In genomic region chr3:26102376-26103110, GRCh38 we compare ENCODE assay signal across 26 cellular contexts.
"Had no signal": no experiment of that assay in that cellular context is flagged by ENCODE, and none has a peak within 500 bp of the region (broad histone marks: within the 10 kb centered on the region; RNA-seq: fewer than 3 reads in every experiment).

No MANE protein-coding gene starts in this region.

- H3K27ac Mint-ChIP-seq: activated B cell treated with CpG ODN at 0.5 μM for 24 hours; activated CD4-positive, alpha-beta T cell treated with anti-CD3 and anti-CD28 coated beads for 36 hours; activated naive CD8-positive, alpha-beta T cell; activated T-helper 2 cell treated with anti-CD3 and anti-CD28 coated beads, Interferon-gamma antibody, Interleukin-2, Interleukin-4, amounts not matched to agents 10 μg/mL and 5 μg/mL and 100 μg/mL, durations not matched to agents 14 hours and 24 hours and 36 hours; natural killer cell; stimulated activated naive B cell treated with anti-CD40 and anti-IgM and Interleukin-4, amounts not matched to agents 10 μg/mL and 1 μg/mL and 100 μg/mL, for 72 hours had no signal

- H3K36me3 ChIP-seq: adrenal gland, ascending aorta, left lung, pancreas, right lobe of liver, uterus had no signal

- H3K27ac ChIP-seq: adrenal gland, ascending aorta, left lung, pancreas, right lobe of liver, uterus had no signal

- H3K4me1 ChIP-seq: adrenal gland, left lung, pancreas, right lobe of liver, uterus had no signal

- H3K36me3 Mint-ChIP-seq: activated naive CD8-positive, alpha-beta T cell; natural killer cell; stimulated activated naive B cell treated with anti-CD40 and anti-IgM and Interleukin-4, amounts not matched to agents 10 μg/mL and 1 μg/mL and 100 μg/mL, for 72 hours had no signal

- H3K4me3 ChIP-seq: adrenal gland, ascending aorta, left lung, pancreas, right lobe of liver, uterus had no signal

- H3K4me3 Mint-ChIP-seq: activated B cell treated with CpG ODN at 0.5 μM for 24 hours; activated CD4-positive, alpha-beta T cell treated with anti-CD3 and anti-CD28 coated beads for 36 hours; activated naive CD8-positive, alpha-beta T cell; activated T-cell treated with anti-CD3 and anti-CD28 coated beads, Interleukin-2, amount 50 U/mL, for 4 hours; central memory CD8-positive, alpha-beta T cell; natural killer cell; stimulated activated naive B cell treated with anti-CD40 and anti-IgM and Interleukin-4, amounts not matched to agents 10 μg/mL and 1 μg/mL and 100 μg/mL, for 72 hours had no signal

- DNase-seq: activated B cell treated with CpG ODN at 0.5 μM for 24 hours; activated CD4-positive, alpha-beta T cell treated with anti-CD3 and anti-CD28 coated beads for 36 hours; activated CD4-positive, alpha-beta T cell treated with anti-CD3 and anti-CD28 coated beads, Interleukin-2, amount 50 U/mL, for 4 hours; activated CD8-positive, alpha-beta memory T cell treated with anti-CD3 and anti-CD28 coated beads, Interleukin-2, amount 50 U/mL, for 48 hours; activated naive CD4-positive, alpha-beta T cell; activated T-cell treated with anti-CD3 and anti-CD28 coated beads, Interleukin-2, amount 50 U/mL, for 4 hours; adrenal gland; effector memory CD4-positive, alpha-beta T cell; foreskin melanocyte; left lung; mammary epithelial cell; midbrain; natural killer cell; pancreas; right lobe of liver; small intestine; stimulated activated CD4-positive, alpha-beta T cell treated with anti-CD3 and anti-CD28 coated beads, Interleukin-15, amount 100 ng/mL, for 24 hours; stimulated activated naive B cell treated with anti-CD40 and anti-IgM and Interleukin-4, amounts not matched to agents 10 μg/mL and 1 μg/mL and 100 μg/mL, for 72 hours; T-helper 9 cell; trophoblast cell; uterus had no signal

- H3K9me3 ChIP-seq: adrenal gland, pancreas, right lobe of liver, uterus had no signal

- H3K27me3 ChIP-seq: adrenal gland, ascending aorta, left lung, pancreas, right lobe of liver, uterus had no signal

- H3K27me3 Mint-ChIP-seq: activated B cell treated with CpG ODN at 0.5 μM for 24 hours; activated CD4-positive, alpha-beta T cell treated with anti-CD3 and anti-CD28 coated beads for 36 hours; activated naive CD8-positive, alpha-beta T cell; central memory CD8-positive, alpha-beta T cell; stimulated activated naive B cell treated with anti-CD40 and anti-IgM and Interleukin-4, amounts not matched to agents 10 μg/mL and 1 μg/mL and 100 μg/mL, for 72 hours had no signal

- H3K4me1 Mint-ChIP-seq: activated B cell treated with CpG ODN at 0.5 μM for 24 hours; activated CD4-positive, alpha-beta T cell treated with anti-CD3 and anti-CD28 coated beads for 36 hours; central memory CD8-positive, alpha-beta T cell; natural killer cell had no signal

- ATAC-seq: activated CD4-positive, alpha-beta T cell treated with anti-CD3 and anti-CD28 coated beads for 36 hours; activated T-cell treated with anti-CD3 and anti-CD28 coated beads, Interleukin-2, amount 50 U/mL, for 4 hours; esophagus mucosa; left lung; natural killer cell; pancreas; right lobe of liver; stimulated activated naive B cell treated with anti-CD40 and anti-IgM and Interleukin-4, amounts not matched to agents 10 μg/mL and 1 μg/mL and 100 μg/mL, for 72 hours had no signal
